ENCODE assay signal across 7 cellular contexts in genomic region chr5:68288756-68289134, GRCh38.
DNase-seq lines count a peak whose midpoint lies in the region; ATAC-seq and TF ChIP-seq lines count a peak whose summit lies in the region.

No MANE protein-coding gene starts in this region.

- H3K4me3 Mint-ChIP-seq in T-helper 17 cell = peak overlapping the region; percentile 90

- H3K4me1 Mint-ChIP-seq in T-helper 17 cell = peaks cover 60% of the 10 kb centered on the region

- DNase-seq in T-helper 17 cell = no peak
- DNase-seq in fibroblast of pulmonary artery (ENCODE audit: low read depth) = no peak
- no peak for DNase-seq in omental fat pad (ENCODE audit: low spot score)
- DNase-seq in NCI-H2081 treated with DMSO at 0.1 percent for 48 hours (lab: John Stamatoyannopoulos, UW) = no peak
- no peak for DNase-seq in dedifferentiated amniotic fluid mesenchymal stem cell (ENCODE audit: extremely low spot score)

- TF ChIP-seq CTCF in fibroblast of pulmonary artery (IDR thresholded peaks at IDR 0.05; ENCODE audit: low read length, missing control alignments) (no peak), omental fat pad (IDR thresholded peaks at IDR 0.05) (no peak)

- H3K36me3 Mint-ChIP-seq in T-helper 17 cell (ENCODE audit: low read depth) = peaks cover 3% of the 10 kb centered on the region

- H3K9me3 ChIP-seq in T-helper 17 cell (ENCODE audit: control insufficient read depth, low read length, poor library complexity, severe bottlenecking) = no peaks in the 10 kb centered on the region

- H3K4me3 ChIP-seq in fibroblast of pulmonary artery (replicated peaks; ENCODE audit: low read depth, low read length) = peak overlapping the region; percentile 50

- H3K27me3 Mint-ChIP-seq in T-helper 17 cell = no peaks in the 10 kb centered on the region

- H3K27ac Mint-ChIP-seq in T-helper 17 cell = peak overlapping the region; percentile 97

- ATAC-seq in GM18868 (IDR thresholded peaks at IDR 0.05; ENCODE audit: unreplicated experiment) (peak; percentile 13), HG02852 (IDR thresholded peaks at IDR 0.05; ENCODE audit: unreplicated experiment) (peak; percentile 18), T-helper 17 cell (peak; percentile 22), omental fat pad (ENCODE audit: low FRiP score) (peak; percentile 16)
